8 cellular contexts compared by ENCODE assay signal in the genomic region with DNA sequence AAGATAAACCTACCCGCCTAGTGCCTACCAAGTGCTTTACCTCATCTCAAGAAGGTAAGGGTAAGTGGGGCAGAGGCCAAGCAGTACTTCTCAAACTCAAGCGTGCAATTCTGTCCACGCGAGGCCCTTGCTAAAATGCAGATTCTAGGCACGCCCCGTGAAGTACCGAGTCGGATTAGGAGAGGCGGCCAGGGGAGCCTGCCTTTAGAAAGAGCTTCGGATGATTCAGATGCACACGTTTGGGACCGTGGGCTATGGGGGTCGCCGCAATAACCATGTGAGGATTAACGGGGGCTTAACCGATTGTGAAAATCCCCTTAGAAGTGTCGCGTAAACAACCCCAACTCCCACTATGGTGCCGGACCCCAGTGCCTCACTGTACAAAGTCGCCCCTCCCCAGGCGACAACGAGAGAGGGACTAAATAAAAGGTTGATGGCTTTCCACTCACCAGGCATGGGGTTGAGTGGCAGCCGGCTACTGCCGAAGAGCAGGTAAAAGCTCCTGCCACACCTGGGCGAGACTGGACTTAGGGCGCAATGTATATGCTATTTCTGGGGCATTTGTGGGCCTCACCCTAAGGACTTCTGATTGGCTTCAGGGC. TPM values are rescaled to one million over a fixed set of nuclear protein-coding genes. Genes with fewer than 3 reads are reported as not detected.
A peak's percentile ranks its signal among the peaks of the same experiment; 100 is the strongest.
DNase-seq lines count a peak whose midpoint lies in the region; ATAC-seq and TF ChIP-seq lines count a peak whose summit lies in the region.

No MANE protein-coding gene starts in this region.

- H3K4me3 ChIP-seq in CD8-positive, alpha-beta memory T cell (ENCODE audit: low read length): peak overlapping the region; percentile 85
- peak overlapping the region; percentile 77 for H3K4me3 ChIP-seq in Jurkat, Clone E6-1 (ENCODE audit: low read length)
- peak overlapping the region; percentile 61 for H3K4me3 ChIP-seq in right cardiac atrium (ENCODE audit: low read length)
- peak overlapping the region; percentile 60 to 84 (median 78) for H3K4me3 ChIP-seq in gastrocnemius medialis

- WGBS in right cardiac atrium: under 1% methylated on average over 26 of the region's 26 CpGs

- peaks cover 0 to 1% of the 10 kb centered on the region in 2 donors for H3K27me3 Mint-ChIP-seq in CD8-positive, alpha-beta memory T cell

- CTCF ChIA-PET in CD8-positive, alpha-beta memory T cell (lab: Charles Lee): interaction anchor here (1.0 to 12.7 kb wide), 6 partner anchors 46 to 75 kb away, joined by 3 to 314 read pairs (median 4); partner anchors contain the start of genes CDK5RAP3, LRRC46, MRPL10 and PNPO

- in situ Hi-C loops in gastrocnemius medialis (cut with MboI; ENCODE audit: low sequenced_read_pairs in 4 of 4): loop anchor here in 1 of 4 donors (10.0 kb wide), 1 partner anchor 49 kb away; the partner anchor contains the start of gene PNPO

- H3K27ac Mint-ChIP-seq in CD8-positive, alpha-beta memory T cell: peak overlapping the region; percentile 95 to 100 (median 99)
- peak overlapping the region; percentile 95 to 98 for H3K27ac Mint-ChIP-seq in activated naive CD4-positive, alpha-beta T cell treated with anti-CD3 and anti-CD28 coated beads, Interleukin-2, amount 50 U/mL, for 72 hours

- TF ChIP-seq CTCF in gastrocnemius medialis (IDR thresholded peaks at IDR 0.05 in 4 of 5, conservative IDR thresholded peaks at IDR 0.05 in 1 of 5): no peak

- no peaks in the 10 kb centered on the region for H3K9me3 ChIP-seq in CD8-positive, alpha-beta memory T cell (ENCODE audit: low read length)
- H3K9me3 ChIP-seq in right cardiac atrium (ENCODE audit: control insufficient read depth, low read length): no peaks in the 10 kb centered on the region
- no peaks in the 10 kb centered on the region for H3K9me3 ChIP-seq in gastrocnemius medialis

- peak; percentile 95 to 98 for TF ChIP-seq POLR2A in gastrocnemius medialis (IDR thresholded peaks at IDR 0.05)

- peaks cover 5% of the 10 kb centered on the region for H3K36me3 ChIP-seq in CD8-positive, alpha-beta memory T cell (ENCODE audit: insufficient read depth, low read length)
- no peaks in the 10 kb centered on the region for H3K36me3 ChIP-seq in gastrocnemius medialis

- POLR2A ChIA-PET in CD8-positive, alpha-beta memory T cell (lab: Charles Lee): interaction anchor here (0.6 to 1.8 kb wide), 22 partner anchors 10 to 652 kb away, joined by 3 to 22 read pairs (median 4); partner anchors contain the start of genes CDK5RAP3, KPNB1, LRRC46 and MRPL10

- DNase-seq in CD8-positive, alpha-beta memory T cell: peak in 1 of 5 donors; percentile 4
- no peak for DNase-seq in Jurkat, Clone E6-1 (ENCODE audit: low read depth, low spot score)
- no peak for DNase-seq in activated naive CD4-positive, alpha-beta T cell treated with anti-CD3 and anti-CD28 coated beads, Interleukin-2, amount 50 U/mL, for 72 hours (ENCODE audit: low spot score in 2 of 2)
- DNase-seq in right cardiac atrium: peak in 2 of 3 donors; percentile 34 to 73
- DNase-seq in gastrocnemius medialis: peak in 1 of 2 donors; percentile 41

- peak overlapping the region; percentile 88 for H3K27ac ChIP-seq in CD8-positive, alpha-beta memory T cell (ENCODE audit: low read depth, low read length)
- H3K27ac ChIP-seq in right cardiac atrium (ENCODE audit: low read length) (peak overlapping the region; percentile 90), gastrocnemius medialis (peak overlapping the region; percentile 88 to 96 (median 92))

- H3K27me3 ChIP-seq in CD8-positive, alpha-beta memory T cell (ENCODE audit: insufficient read depth, low read length, poor library complexity, severe bottlenecking): no peaks in the 10 kb centered on the region
- H3K27me3 ChIP-seq in right cardiac atrium (ENCODE audit: control insufficient read depth, insufficient read depth) (no peaks in the 10 kb centered on the region), gastrocnemius medialis (no peaks in the 10 kb centered on the region)

- H3K4me3 Mint-ChIP-seq in CD8-positive, alpha-beta memory T cell: peak overlapping the region; percentile 92 to 99 (median 95)

- ATAC-seq in activated naive CD4-positive, alpha-beta T cell treated with anti-CD3 and anti-CD28 coated beads, Interleukin-2, amount 50 U/mL, for 72 hours: no peak
- peak in 1 of 2 donors; percentile 0 for ATAC-seq in right cardiac atrium
- ATAC-seq in gastrocnemius medialis: peak; percentile 9 to 16
- no peak for ATAC-seq in GM18861 (IDR thresholded peaks at IDR 0.05; ENCODE audit: unreplicated experiment)
- ATAC-seq in HG03469 (IDR thresholded peaks at IDR 0.05; ENCODE audit: unreplicated experiment): no peak
- no peak for ATAC-seq in GM21529 (IDR thresholded peaks at IDR 0.05; ENCODE audit: unreplicated experiment)

- H3K9me3 Mint-ChIP-seq in CD8-positive, alpha-beta memory T cell: no peaks in the 10 kb centered on the region
- H3K9me3 Mint-ChIP-seq in activated naive CD4-positive, alpha-beta T cell treated with anti-CD3 and anti-CD28 coated beads, Interleukin-2, amount 50 U/mL, for 72 hours: no peaks in the 10 kb centered on the region

- H3K36me3 Mint-ChIP-seq in CD8-positive, alpha-beta memory T cell: peaks cover 0 to 38% (median 4%) of the 10 kb centered on the region in 3 donors
- peaks cover 0 to 21% of the 10 kb centered on the region in 2 donors for H3K36me3 Mint-ChIP-seq in activated naive CD4-positive, alpha-beta T cell treated with anti-CD3 and anti-CD28 coated beads, Interleukin-2, amount 50 U/mL, for 72 hours

- peaks cover 40 to 58% (median 54%) of the 10 kb centered on the region in 3 donors for H3K4me1 Mint-ChIP-seq in CD8-positive, alpha-beta memory T cell

- intact Hi-C loops in right cardiac atrium (cut with DNase I): loop anchor here (5.0 to 10.0 kb wide), 4 partner anchors 49 to 77 kb away; partner anchors contain the start of genes CDK5RAP3 (in 1 of the 4), PNPO (in 1 of the 4) and PRR15L (in 1 of the 4)
- intact Hi-C loops in gastrocnemius medialis (cut with DNase I; ENCODE audit: low total_unique reads): loop anchor here (1.0 to 5.0 kb wide), 7 partner anchors 45 to 1297 kb away; partner anchors contain the start of genes LRRC46, MRPL10, PNPO and SNX11

- H3K4me1 ChIP-seq in CD8-positive, alpha-beta memory T cell (ENCODE audit: insufficient read depth, low read length): peaks cover 30% of the 10 kb centered on the region
- H3K4me1 ChIP-seq in right cardiac atrium (ENCODE audit: control insufficient read depth, insufficient read depth, low read length) (peaks cover 12% of the 10 kb centered on the region), gastrocnemius medialis (peaks cover 38 to 43% of the 10 kb centered on the region in 2 donors)

RNA-seq across cellular contexts. Expression of gene SP2, which starts 0.7 kb away (rescaled TPM):
- 10 to 100 TPM; 21.5 to 22.1 TPM for total RNA-seq in CD8-positive, alpha-beta memory T cell
- 13.4 TPM for polyA plus RNA-seq in CD8-positive, alpha-beta memory T cell
- 12.6 TPM for polyA plus RNA-seq in Jurkat, Clone E6-1 (2012; ENCODE audit: insufficient read depth, insufficient read length)
- 10 to 100 TPM; 16.4 to 28.9 TPM for total RNA-seq in activated naive CD4-positive, alpha-beta T cell treated with anti-CD3 and anti-CD28 coated beads, Interleukin-2, amount 50 U/mL, for 72 hours
- total RNA-seq in right cardiac atrium: 10 to 100 TPM; 15.8 to 20.6 (median 17.9) TPM
- polyA plus RNA-seq in right cardiac atrium: 11.4 TPM
- total RNA-seq in gastrocnemius medialis: 10 to 100 TPM in 1 of 4 donors, 1 to 10 TPM in 3; 5.5 to 28.6 (median 7.0) TPM

RNA-seq across cellular contexts. Expression of gene SP6, which starts 44.4 kb away (rescaled TPM):
- under 1 TPM; 0.07 to 0.09 TPM for total RNA-seq in CD8-positive, alpha-beta memory T cell
- polyA plus RNA-seq in CD8-positive, alpha-beta memory T cell: 0.59 TPM
- not detected for polyA plus RNA-seq in Jurkat, Clone E6-1 (2012; ENCODE audit: insufficient read depth, insufficient read length)
- total RNA-seq in activated naive CD4-positive, alpha-beta T cell treated with anti-CD3 and anti-CD28 coated beads, Interleukin-2, amount 50 U/mL, for 72 hours: under 1 TPM; 0.16 to 0.23 TPM
- total RNA-seq in right cardiac atrium (1 to 10 TPM in 1 of 4 donors, under 1 TPM in 3; 0.29 to 3.6 (median 0.41) TPM), gastrocnemius medialis (under 1 TPM in 1 of 4 donors, not detected in 3; 0.16 TPM)
- polyA plus RNA-seq in right cardiac atrium: 0.34 TPM

RNA-seq across cellular contexts. Expression of gene PNPO, which starts 46.0 kb away (rescaled TPM):
- 10 to 100 TPM; 55.5 to 57.7 TPM for total RNA-seq in CD8-positive, alpha-beta memory T cell
- 20.3 TPM for polyA plus RNA-seq in CD8-positive, alpha-beta memory T cell
- polyA plus RNA-seq in Jurkat, Clone E6-1 (2012; ENCODE audit: insufficient read depth, insufficient read length): 23.6 TPM
- total RNA-seq in activated naive CD4-positive, alpha-beta T cell treated with anti-CD3 and anti-CD28 coated beads, Interleukin-2, amount 50 U/mL, for 72 hours: 10 to 100 TPM; 38.3 to 40.0 TPM
- total RNA-seq in right cardiac atrium (10 to 100 TPM; 23.9 to 29.9 (median 26.0) TPM), gastrocnemius medialis (10 to 100 TPM; 27.9 to 64.0 (median 41.5) TPM)
- 16.1 TPM for polyA plus RNA-seq in right cardiac atrium

RNA-seq across cellular contexts. Expression of gene SCRN2, which starts 54.3 kb away (rescaled TPM):
- 10 to 100 TPM; 17.3 to 18.0 TPM for total RNA-seq in CD8-positive, alpha-beta memory T cell
- 17.2 TPM for polyA plus RNA-seq in CD8-positive, alpha-beta memory T cell
- polyA plus RNA-seq in Jurkat, Clone E6-1 (2012; ENCODE audit: insufficient read depth, insufficient read length): 50.8 TPM
- 10 to 100 TPM; 30.9 to 34.8 TPM for total RNA-seq in activated naive CD4-positive, alpha-beta T cell treated with anti-CD3 and anti-CD28 coated beads, Interleukin-2, amount 50 U/mL, for 72 hours
- total RNA-seq in right cardiac atrium (10 to 100 TPM; 36.6 to 51.8 (median 40.9) TPM), gastrocnemius medialis (10 to 100 TPM; 11.0 to 22.3 (median 16.8) TPM)
- polyA plus RNA-seq in right cardiac atrium: 62.3 TPM

Comparison
In these comparisons a context has a peak if more than half of its experiments do, and no peak if none do; other contexts are left out.
1. DNase-seq: peak in right cardiac atrium (2 of 3); none in Jurkat, Clone E6-1 (single experiment) and activated naive CD4-positive, alpha-beta T cell treated with anti-CD3 and anti-CD28 coated beads, Interleukin-2, amount 50 U/mL, for 72 hours (0 of 2).
2. ATAC-seq: peak in gastrocnemius medialis (2 of 2); none in activated naive CD4-positive, alpha-beta T cell treated with anti-CD3 and anti-CD28 coated beads, Interleukin-2, amount 50 U/mL, for 72 hours (0 of 2), GM18861 (single experiment), HG03469 (single experiment) and GM21529 (single experiment).
3. Peak in every context shown above with its lines, with median percentiles within 50 percentile points of each other: H3K27ac ChIP-seq and H3K4me3 ChIP-seq.